In the genomic region with DNA sequence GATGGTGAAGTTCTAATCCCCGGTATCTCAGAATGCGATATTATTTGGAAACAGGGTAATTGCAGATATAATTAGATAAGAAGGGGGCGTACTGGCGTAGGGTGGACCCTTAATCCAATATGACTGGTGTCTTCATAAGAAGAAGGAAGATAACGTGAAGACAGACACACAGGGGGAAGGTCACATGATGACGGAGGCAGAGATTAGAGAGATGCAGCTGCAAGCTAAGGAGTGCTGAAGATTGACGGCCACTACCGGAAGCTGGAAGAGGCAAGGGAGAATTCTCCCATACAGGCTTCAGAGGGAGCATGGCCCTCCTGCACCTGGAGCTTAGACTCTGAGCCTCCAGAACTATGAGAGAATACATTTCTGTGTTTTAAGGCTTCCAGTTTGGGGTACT, we compare ENCODE assay signal across 23 cellular contexts.
"Had no signal": no experiment of that assay in that cellular context is flagged by ENCODE, and none has a peak within 500 bp of the region (broad histone marks: within the 10 kb centered on the region; RNA-seq: fewer than 3 reads in every experiment).

No MANE protein-coding gene starts in this region.

- H3K4me3 ChIP-seq: left lung, lung, prostate gland, spleen, thoracic aorta had no signal

- H3K27me3 Mint-ChIP-seq: activated naive CD8-positive, alpha-beta T cell treated with anti-CD3 and anti-CD28 coated beads, Interleukin-2, amount 50 U/mL, for 24 hours; dendritic cell treated with granulocyte-macrophage colony-stimulating factor and Interleukin-4, amounts not matched to agents 40 ng/mL and 50 ng/mL, for 4 days; naive thymus-derived CD8-positive, alpha-beta T cell; type B pancreatic cell had no signal

- H3K27ac ChIP-seq: foreskin keratinocyte, left lung, prostate gland, thoracic aorta had no signal

- H3K4me1 ChIP-seq: foreskin keratinocyte, prostate gland had no signal

- DNase-seq: activated CD4-positive, alpha-beta T cell treated with anti-CD3 and anti-CD28 coated beads, Interleukin-2, amount 50 U/mL, for 48 hours; activated CD8-positive, alpha-beta memory T cell treated with anti-CD3 and anti-CD28 coated beads, Interleukin-2, amount 50 U/mL, for 48 hours; activated effector memory CD4-positive, alpha-beta T cell treated with Interleukin-2 at 50 U/mL for 16 hours; activated naive CD4-positive, alpha-beta T cell treated with anti-CD3 and anti-CD28 coated beads for 36 hours; activated naive CD8-positive, alpha-beta T cell treated with anti-CD3 and anti-CD28 coated beads, Interleukin-2, amount 50 U/mL, for 24 hours; activated T-cell treated with anti-CD3 and anti-CD28 coated beads, Interleukin-2, amount 50 U/mL, for 4 hours; aorta; effector CD4-positive, alpha-beta T cell; foreskin keratinocyte; left lung; naive thymus-derived CD8-positive, alpha-beta T cell; spleen; stimulated activated CD4-positive, alpha-beta T cell treated with anti-CD3 and anti-CD28 coated beads, Interleukin-4, amount 100 ng/mL, for 1 hour; stimulated activated naive CD4-positive, alpha-beta T cell; T-helper 1 cell; T-helper 9 cell had no signal

- H3K36me3 ChIP-seq: prostate gland, thoracic aorta had no signal

- H3K4me1 Mint-ChIP-seq: brain had no signal

- H3K27ac Mint-ChIP-seq: activated naive CD4-positive, alpha-beta T cell treated with anti-CD3 and anti-CD28 coated beads for 36 hours; activated naive CD8-positive, alpha-beta T cell treated with anti-CD3 and anti-CD28 coated beads, Interleukin-2, amount 50 U/mL, for 24 hours; brain; dendritic cell treated with granulocyte-macrophage colony-stimulating factor and Interleukin-4, amounts not matched to agents 40 ng/mL and 50 ng/mL, for 4 days; mesothelial cell of epicardium; type B pancreatic cell had no signal

- H3K27me3 ChIP-seq: foreskin keratinocyte, left lung, spleen had no signal

- H3K9me3 ChIP-seq: prostate gland, thoracic aorta had no signal

- ATAC-seq: activated naive CD8-positive, alpha-beta T cell treated with anti-CD3 and anti-CD28 coated beads, Interleukin-2, amount 50 U/mL, for 24 hours; activated T-cell treated with anti-CD3 and anti-CD28 coated beads, Interleukin-2, amount 50 U/mL, for 4 hours; foreskin keratinocyte had no signal

- H3K4me3 Mint-ChIP-seq: activated naive CD4-positive, alpha-beta T cell treated with anti-CD3 and anti-CD28 coated beads for 36 hours; activated naive CD8-positive, alpha-beta T cell treated with anti-CD3 and anti-CD28 coated beads, Interleukin-2, amount 50 U/mL, for 24 hours; activated T-cell treated with anti-CD3 and anti-CD28 coated beads, Interleukin-2, amount 50 U/mL, for 4 hours; brain; dendritic cell treated with granulocyte-macrophage colony-stimulating factor and Interleukin-4, amounts not matched to agents 40 ng/mL and 50 ng/mL, for 4 days; mesothelial cell of epicardium; type B pancreatic cell had no signal

- H3K9me3 Mint-ChIP-seq: activated naive CD8-positive, alpha-beta T cell treated with anti-CD3 and anti-CD28 coated beads, Interleukin-2, amount 50 U/mL, for 24 hours had no signal
